1 cellular context compared by ENCODE assay signal in genomic region chr1:23562138-23562819, GRCh38.
TF ChIP-seq lines count a peak whose summit lies in the region.

No MANE protein-coding gene starts in this region.

TF ChIP-seq in SK-N-SH, 30 proteins besides CTCF, POLR2A, EP300 and RAD21 (continued from another document):
- TF ChIP-seq IRF3 (IDR thresholded peaks at IDR 0.05; ENCODE audit: low read depth, low read length) (no peak), RCOR1 (IDR thresholded peaks at IDR 0.05; ENCODE audit: low read length) (peak; percentile 51), EZH2phosphoT487 (IDR thresholded peaks at IDR 0.05; ENCODE audit: borderline replicate concordance, low read depth) (no peak), POLR2AphosphoS5 (IDR thresholded peaks at IDR 0.05; ENCODE audit: low read depth, low read length) (peak; percentile 78), CHD2 (IDR thresholded peaks at IDR 0.05; ENCODE audit: low read length, partially characterized antibody) (peak; percentile 46), MAX (IDR thresholded peaks at IDR 0.05; ENCODE audit: low read depth) (no peak), TCF12 (IDR thresholded peaks at IDR 0.05) (peak; percentile 89), RFX5 (IDR thresholded peaks at IDR 0.05; ENCODE audit: low read length) (peak; percentile 84), GABPA (IDR thresholded peaks at IDR 0.05; ENCODE audit: low read depth) (no peak), REST (IDR thresholded peaks at IDR 0.05; ENCODE audit: low read depth, low read length) (0 out of 2 replicates have a peak, but pooled peaks have one; percentile 28), TAF1 (IDR thresholded peaks at IDR 0.05; ENCODE audit: borderline replicate concordance, low read depth, low read length) (peak; percentile 79; the same call in 1 of the 2 replicates), GATA2 (CRISPR knock-in tag; IDR thresholded peaks at IDR 0.05) (peak; percentile 44), RXRA (IDR thresholded peaks at IDR 0.05; ENCODE audit: borderline replicate concordance, low read depth) (peak; percentile 43; the same call in 1 of the 2 replicates), MXI1 (IDR thresholded peaks at IDR 0.05; ENCODE audit: low read depth, low read length) (peak; percentile 88; the same call in 1 of the 2 replicates), USF1 (IDR thresholded peaks at IDR 0.05; ENCODE audit: borderline replicate concordance, low read depth) (no peak)
